Comparison of ENCODE assay signal across 20 cellular contexts in genomic region chr5:154044585-154044984, GRCh38. TPM values are rescaled to one million over a fixed set of nuclear protein-coding genes. Genes with fewer than 3 reads are reported as not detected.
DNase-seq lines count a peak whose midpoint lies in the region; ATAC-seq and TF ChIP-seq lines count a peak whose summit lies in the region.
"Had no signal": no experiment of that assay in that cellular context is flagged by ENCODE, and none has a peak within 500 bp of the region (broad histone marks: within the 10 kb centered on the region; RNA-seq: fewer than 3 reads in every experiment).

No MANE protein-coding gene starts in this region.

- no peak for TF ChIP-seq CTCF in CD4-positive, alpha-beta T cell (IDR thresholded peaks at IDR 0.05)
- TF ChIP-seq CTCF in natural killer cell (IDR thresholded peaks at IDR 0.05), result no peak

- no peaks in the 10 kb centered on the region for H3K9me3 ChIP-seq in CD4-positive, alpha-beta T cell (ENCODE audit: control insufficient read depth, low read length)
- H3K9me3 ChIP-seq in mesenchymal stem cell (ENCODE audit: control insufficient read depth, low read length), result no peaks in the 10 kb centered on the region
- H3K9me3 ChIP-seq: A549; BLaER1 treated with 17β-estradiol and CSF1 and Interleukin-3, amounts not matched to agents 10 nM and 100 nM; Caco-2 had no signal

- H4K8ac ChIP-seq in mesenchymal stem cell (ENCODE audit: low read length), result no peak overlapping the region

- H3K9ac ChIP-seq in mesenchymal stem cell (ENCODE audit: low read length), result no peak overlapping the region
- H3K9ac ChIP-seq: BLaER1 treated with 17β-estradiol and CSF1 and Interleukin-3, amounts not matched to agents 10 nM and 100 nM had no signal

- no peak overlapping the region for H2BK5ac ChIP-seq in mesenchymal stem cell (ENCODE audit: low read depth, low read length, poor library complexity, severe bottlenecking)

- POLR2A ChIA-PET in CD4-positive, alpha-beta T cell (lab: Charles Lee), result no interaction called here
- POLR2A ChIA-PET in activated CD4-positive, alpha-beta memory T cell treated with anti-CD3 and anti-CD28 coated beads for 36 hours (lab: Charles Lee), result no interaction called here

- no peak overlapping the region for H3K4ac ChIP-seq in mesenchymal stem cell (ENCODE audit: low read depth in 1 of 2, low read length in 2 of 2)

- no peak overlapping the region for H3K14ac ChIP-seq in mesenchymal stem cell (ENCODE audit: low read length in 2 of 2)

- peaks cover 38% of the 10 kb centered on the region for H3K79me1 ChIP-seq in mesenchymal stem cell (replicated peaks; ENCODE audit: low read length, poor library complexity, severe bottlenecking)

- H3K9me3 Mint-ChIP-seq in CD4-positive, alpha-beta T cell, result no peaks in the 10 kb centered on the region
- no peaks in the 10 kb centered on the region for H3K9me3 Mint-ChIP-seq in activated CD4-positive, alpha-beta memory T cell treated with anti-CD3 and anti-CD28 coated beads for 36 hours
- no peaks in the 10 kb centered on the region for H3K9me3 Mint-ChIP-seq in natural killer cell

- ATAC-seq in CD4-positive, alpha-beta T cell (ENCODE audit: poor library complexity), result peak; percentile 43
- ATAC-seq in HG02610 (IDR thresholded peaks at IDR 0.05; ENCODE audit: unreplicated experiment) (peak; percentile 36), natural killer cell (peak; percentile 58 to 66 (median 64))
- ATAC-seq: A549, PC-3 had no signal

- no peak overlapping the region for H2BK120ac ChIP-seq in mesenchymal stem cell (ENCODE audit: low read depth, low read length)

- H3K36me3 ChIP-seq in mesenchymal stem cell (ENCODE audit: control insufficient read depth in 1 of 2, insufficient read depth in 2 of 2, low read depth in 1 of 2, low read length in 2 of 2), result peaks cover 4 to 13% of the 10 kb centered on the region in 2 experiments

- no peak overlapping the region for H3K18ac ChIP-seq in mesenchymal stem cell (ENCODE audit: low read depth in 1 of 2, low read length in 2 of 2)

- intact Hi-C loops in CD4-positive, alpha-beta T cell (cut with DNase I, micrococcal nuclease), result loop anchor here in 1 of 2 experiments (5.0 kb wide), 1 partner anchor 893 kb away; the partner anchor contains the start of gene GEMIN5
- intact Hi-C loops in activated CD4-positive, alpha-beta memory T cell treated with anti-CD3 and anti-CD28 coated beads for 36 hours (cut with micrococcal nuclease), result no loop called here
- intact Hi-C loops in natural killer cell (cut with micrococcal nuclease), result no loop called here

- peak overlapping the region; percentile 41 for H3K27ac Mint-ChIP-seq in CD4-positive, alpha-beta T cell
- peak overlapping the region; percentile 24 for H3K27ac Mint-ChIP-seq in activated CD4-positive, alpha-beta memory T cell treated with anti-CD3 and anti-CD28 coated beads for 36 hours
- peak overlapping the region; percentile 68 to 76 for H3K27ac Mint-ChIP-seq in natural killer cell

- no peak overlapping the region for H3K4me3 ChIP-seq in mesenchymal stem cell (ENCODE audit: insufficient read depth in 1 of 2, low read depth in 1 of 2, low read length in 2 of 2)
- H3K4me3 ChIP-seq: A549; BLaER1 treated with 17β-estradiol and CSF1 and Interleukin-3, amounts not matched to agents 10 nM and 100 nM had no signal

- H3K23ac ChIP-seq in mesenchymal stem cell (ENCODE audit: low read length in 2 of 2), result no peak overlapping the region

- no peak overlapping the region for H3K4me2 ChIP-seq in mesenchymal stem cell (ENCODE audit: low read length, poor library complexity, severe bottlenecking)
- H3K4me2 ChIP-seq: A549 had no signal

- no peaks in the 10 kb centered on the region for H3K4me1 ChIP-seq in mesenchymal stem cell (ENCODE audit: control insufficient read depth, insufficient read depth, low read depth, low read length)

- H2AK5ac ChIP-seq in mesenchymal stem cell (ENCODE audit: low read length, severe bottlenecking), result no peak overlapping the region

- H3K4me1 Mint-ChIP-seq in CD4-positive, alpha-beta T cell (ENCODE audit: low read depth), result peaks cover 86% of the 10 kb centered on the region
- peaks cover 53% of the 10 kb centered on the region for H3K4me1 Mint-ChIP-seq in activated CD4-positive, alpha-beta memory T cell treated with anti-CD3 and anti-CD28 coated beads for 36 hours (ENCODE audit: low read depth)
- H3K4me1 Mint-ChIP-seq in natural killer cell, result peaks cover 70% of the 10 kb centered on the region in 2 donors

- no CpG with 5 or more reads among the region's 2 CpGs for WGBS in mesenchymal stem cell

- no peak overlapping the region for H2BK12ac ChIP-seq in mesenchymal stem cell (ENCODE audit: low read length in 2 of 2)

- H3K27ac ChIP-seq in CD4-positive, alpha-beta T cell (ENCODE audit: low read depth, low read length), result no peak overlapping the region
- H3K27ac ChIP-seq in mesenchymal stem cell (ENCODE audit: low read length, poor library complexity, severe bottlenecking), result no peak overlapping the region
- H3K27ac ChIP-seq: A549, RWPE1 had no signal

- CTCF ChIA-PET in CD4-positive, alpha-beta T cell (lab: Charles Lee), result no interaction called here
- CTCF ChIA-PET in activated CD4-positive, alpha-beta memory T cell treated with anti-CD3 and anti-CD28 coated beads for 36 hours (lab: Charles Lee), result interaction anchor here (0.6 kb wide), 1 partner anchor 28 kb away, joined by 3 read pairs; no protein-coding TSS in a partner anchor

- no peak overlapping the region for H2BK15ac ChIP-seq in mesenchymal stem cell (ENCODE audit: low read depth, poor library complexity, severe bottlenecking)

- H3K27me3 Mint-ChIP-seq in CD4-positive, alpha-beta T cell, result no peaks in the 10 kb centered on the region
- no peaks in the 10 kb centered on the region for H3K27me3 Mint-ChIP-seq in activated CD4-positive, alpha-beta memory T cell treated with anti-CD3 and anti-CD28 coated beads for 36 hours
- H3K27me3 Mint-ChIP-seq in natural killer cell (ENCODE audit: low read depth in 2 of 2), result no peaks in the 10 kb centered on the region

- peaks cover 55% of the 10 kb centered on the region for H3K36me3 Mint-ChIP-seq in CD4-positive, alpha-beta T cell (ENCODE audit: low read depth)
- peaks cover 6% of the 10 kb centered on the region for H3K36me3 Mint-ChIP-seq in activated CD4-positive, alpha-beta memory T cell treated with anti-CD3 and anti-CD28 coated beads for 36 hours
- H3K36me3 Mint-ChIP-seq in natural killer cell, result peaks cover 7% of the 10 kb centered on the region

- H3K27me3 ChIP-seq in CD4-positive, alpha-beta T cell (ENCODE audit: control insufficient read depth, insufficient read depth, low read length), result no peaks in the 10 kb centered on the region
- no peaks in the 10 kb centered on the region for H3K27me3 ChIP-seq in mesenchymal stem cell (ENCODE audit: control insufficient read depth in 1 of 2, insufficient read depth in 1 of 2, low read length in 2 of 2)
- H3K27me3 ChIP-seq: BLaER1 treated with 17β-estradiol and CSF1 and Interleukin-3, amounts not matched to agents 10 nM and 100 nM had no signal

- DNase-seq in CD4-positive, alpha-beta T cell, result no peak
- DNase-seq in activated CD4-positive, alpha-beta memory T cell treated with anti-CD3 and anti-CD28 coated beads for 36 hours, result no peak
- DNase-seq in natural killer cell, result no peak
- no peak for DNase-seq in EL
- DNase-seq in NCI-H1105 treated with DMSO at 0.1 percent for 48 hours (lab: John Stamatoyannopoulos, UW), result no peak
- DNase-seq in mesenchymal stem cell, result no peak
- DNase-seq: Caco-2, DMS153, H7, IMR-90, MV-4-11, NCI-H1436, NCI-H2029 treated with DMSO at 0.1 percent for 48 hours, NCI-H2171 treated with DMSO at 0.1 percent for 48 hours, NCI-H774, PC-3 had no signal

- H3K4me3 Mint-ChIP-seq in CD4-positive, alpha-beta T cell, result no peak overlapping the region
- H3K4me3 Mint-ChIP-seq in activated CD4-positive, alpha-beta memory T cell treated with anti-CD3 and anti-CD28 coated beads for 36 hours, result no peak overlapping the region
- H3K4me3 Mint-ChIP-seq in natural killer cell, result no peak overlapping the region

- H4K91ac ChIP-seq in mesenchymal stem cell (ENCODE audit: low read length), result no peak overlapping the region

- no peak overlapping the region for H2AFZ ChIP-seq in mesenchymal stem cell (ENCODE audit: low read depth, low read length)

RNA-seq across cellular contexts. Expression of gene MFAP3, which starts 5.8 kb away (rescaled TPM):
- 10 to 100 TPM; 14.9 to 17.7 TPM for total RNA-seq in CD4-positive, alpha-beta T cell
- 10 to 100 TPM; 10.0 to 11.1 TPM for total RNA-seq in activated CD4-positive, alpha-beta memory T cell treated with anti-CD3 and anti-CD28 coated beads for 36 hours
- 10 to 100 TPM; 20.4 to 24.8 (median 22.7) TPM for total RNA-seq in natural killer cell
- 26.3 TPM for polyA plus RNA-seq in mesenchymal stem cell (2013, experiment 1 of 2)
- 26.3 TPM for polyA plus RNA-seq in mesenchymal stem cell (2013, experiment 2 of 2)

RNA-seq across cellular contexts. Expression of gene FAM114A2, which starts 5.9 kb away (rescaled TPM):
- 10 to 100 TPM; 21.9 to 23.3 TPM for total RNA-seq in CD4-positive, alpha-beta T cell
- total RNA-seq in activated CD4-positive, alpha-beta memory T cell treated with anti-CD3 and anti-CD28 coated beads for 36 hours, result 10 to 100 TPM; 27.4 to 27.8 TPM
- 10 to 100 TPM; 29.0 to 37.8 (median 29.4) TPM for total RNA-seq in natural killer cell
- polyA plus RNA-seq in mesenchymal stem cell (2013, experiment 1 of 2), result 14.4 TPM
- polyA plus RNA-seq in mesenchymal stem cell (2013, experiment 2 of 2), result 14.2 TPM
